Comparison of ENCODE assay signal across 1 cellular context in the genomic region with DNA sequence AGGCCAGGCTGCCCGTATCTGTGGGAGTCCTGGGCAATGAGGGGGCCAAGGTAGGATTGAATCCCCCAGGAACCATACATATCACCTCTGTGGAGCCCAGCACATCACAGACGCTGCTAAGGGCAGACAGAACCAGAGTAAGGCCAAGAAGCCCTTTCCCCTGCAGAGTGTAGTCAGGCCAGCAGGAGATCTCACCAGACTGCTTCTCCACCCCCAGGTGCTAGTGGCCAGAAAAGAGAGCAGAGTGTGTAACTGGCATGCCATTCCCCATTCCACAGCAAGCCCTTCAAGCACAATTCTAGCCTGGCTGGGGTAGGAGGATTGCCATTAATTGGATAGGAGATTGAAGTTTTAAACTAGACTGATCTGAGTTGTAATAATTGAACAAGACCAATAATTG.
TF ChIP-seq lines count a peak whose summit lies in the region.

No MANE protein-coding gene starts in this region.

TF ChIP-seq in A549, 52 proteins besides CTCF, POLR2A, EP300 and RAD21:
- TF ChIP-seq CHD4 (IDR thresholded peaks at IDR 0.05; ENCODE audit: borderline replicate concordance) (no peak), ZC3H11A (IDR thresholded peaks at IDR 0.05) (no peak), ATOH8 (CRISPR knock-in tag; IDR thresholded peaks at IDR 0.05; ENCODE audit: low read depth) (no peak), BCL3 (IDR thresholded peaks at IDR 0.05) (no peak), TP53 (CRISPR knock-in tag; IDR thresholded peaks at IDR 0.05) (no peak), ZNF302 (CRISPR knock-in tag; IDR thresholded peaks at IDR 0.05) (no peak), EHMT2 (IDR thresholded peaks at IDR 0.05; ENCODE audit: low read depth) (no peak), PBX3 (IDR thresholded peaks at IDR 0.05) (no peak), SREBF2 (IDR thresholded peaks at IDR 0.05) (no peak), NPAS2 (CRISPR knock-in tag; IDR thresholded peaks at IDR 0.05; ENCODE audit: borderline replicate concordance) (no peak), EHF (CRISPR knock-in tag; IDR thresholded peaks at IDR 0.05) (no peak), RARB (CRISPR knock-in tag; IDR thresholded peaks at IDR 0.05) (no peak)
- TF ChIP-seq, protein P1, sequence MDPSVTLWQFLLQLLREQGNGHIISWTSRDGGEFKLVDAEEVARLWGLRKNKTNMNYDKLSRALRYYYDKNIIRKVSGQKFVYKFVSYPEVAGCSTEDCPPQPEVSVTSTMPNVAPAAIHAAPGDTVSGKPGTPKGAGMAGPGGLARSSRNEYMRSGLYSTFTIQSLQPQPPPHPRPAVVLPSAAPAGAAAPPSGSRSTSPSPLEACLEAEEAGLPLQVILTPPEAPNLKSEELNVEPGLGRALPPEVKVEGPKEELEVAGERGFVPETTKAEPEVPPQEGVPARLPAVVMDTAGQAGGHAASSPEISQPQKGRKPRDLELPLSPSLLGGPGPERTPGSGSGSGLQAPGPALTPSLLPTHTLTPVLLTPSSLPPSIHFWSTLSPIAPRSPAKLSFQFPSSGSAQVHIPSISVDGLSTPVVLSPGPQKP (IDR thresholded peaks at IDR 0.05; ENCODE audit: low read depth, low read length): no peak
TF ChIP-seq in A549: peak in this region for 0.
